Comparison of ENCODE assay signal across 10 cellular contexts in genomic region chr3:23808525-23808924, GRCh38. TPM values are rescaled to one million over a fixed set of nuclear protein-coding genes. Genes with fewer than 3 reads are reported as not detected.
A peak's percentile ranks its signal among the peaks of the same experiment; 100 is the strongest.
DNase-seq lines count a peak whose midpoint lies in the region; ATAC-seq and TF ChIP-seq lines count a peak whose summit lies in the region.
"Had no signal": no experiment of that assay in that cellular context is flagged by ENCODE, and none has a peak within 500 bp of the region (broad histone marks: within the 10 kb centered on the region; RNA-seq: fewer than 3 reads in every experiment).

No MANE protein-coding gene starts in this region.

- no peak for DNase-seq in activated CD4-positive, alpha-beta T cell treated with anti-CD3 and anti-CD28 coated beads for 36 hours
- DNase-seq in activated CD4-positive, alpha-beta T cell treated with anti-CD3 and anti-CD28 coated beads, Interleukin-2, amount 50 U/mL, for 48 hours: no peak
- DNase-seq in PC-9 (no peak), epithelial cell of esophagus (ENCODE audit: low read depth) (no peak), foreskin keratinocyte (no peak), NCI-H1048 (lab: John Stamatoyannopoulos, UW) (no peak), NCI-H146 treated with DMSO at 0.1 percent for 48 hours (lab: John Stamatoyannopoulos, UW; ENCODE audit: unreplicated experiment) (no peak)
- no peak for DNase-seq in stimulated activated effector memory CD8-positive, alpha-beta T cell treated with anti-CD3 and anti-CD28 coated beads, Interleukin-12 subunit alpha, Interleukin-12 subunit beta, amount 100 ng/mL, for 72 hours (ENCODE audit: low spot score in 2 of 2)
- DNase-seq: NCI-H146 had no signal

- no peak overlapping the region for H2AFZ ChIP-seq in PC-9

- H3K9me2 ChIP-seq in PC-9 (ENCODE audit: insufficient read depth): no peaks in the 10 kb centered on the region

- H3K9me3 Mint-ChIP-seq in activated CD4-positive, alpha-beta T cell treated with anti-CD3 and anti-CD28 coated beads for 36 hours (ENCODE audit: low read depth): no peaks in the 10 kb centered on the region
- H3K9me3 Mint-ChIP-seq in stimulated activated effector memory CD8-positive, alpha-beta T cell treated with anti-CD3 and anti-CD28 coated beads, Interleukin-12 subunit alpha, Interleukin-12 subunit beta, amount 100 ng/mL, for 72 hours: no peaks in the 10 kb centered on the region

- H3K79me2 ChIP-seq in PC-9 (ENCODE audit: low read depth): peaks cover 73% of the 10 kb centered on the region

- peaks cover 46% of the 10 kb centered on the region for H3K36me3 ChIP-seq in PC-9 (ENCODE audit: low read depth)

- H3K4me1 ChIP-seq in PC-9 (replicated peaks; ENCODE audit: insufficient read depth) (peaks cover 69% of the 10 kb centered on the region), foreskin keratinocyte (peaks cover 18% of the 10 kb centered on the region)

- TF ChIP-seq CTCF in PC-9 (conservative IDR thresholded peaks at IDR 0.05): no peak
- no peak for TF ChIP-seq CTCF in epithelial cell of esophagus (IDR thresholded peaks at IDR 0.05; ENCODE audit: insufficient read depth, low read depth, low read length, missing control alignments)
- no peak for TF ChIP-seq CTCF in foreskin keratinocyte (conservative IDR thresholded peaks at IDR 0.05)

- intact Hi-C loops in activated CD4-positive, alpha-beta T cell treated with anti-CD3 and anti-CD28 coated beads for 36 hours (cut with DNase I, micrococcal nuclease): loop anchor here (1.0 to 10.0 kb wide), 4 partner anchors 137 to 606 kb away; partner anchors contain the start of genes UBE2E2 (in 2 of the 2) and NR1D2 (in 1 of the 2)
- intact Hi-C loops in PC-9 (cut with micrococcal nuclease; ENCODE audit: unreplicated experiment): loop anchor here (10.0 kb wide), 1 partner anchor 404 kb away; no protein-coding TSS in a partner anchor

- no peak for ATAC-seq in activated CD4-positive, alpha-beta T cell treated with anti-CD3 and anti-CD28 coated beads for 36 hours
- no peak for ATAC-seq in stimulated activated effector memory CD8-positive, alpha-beta T cell treated with anti-CD3 and anti-CD28 coated beads, Interleukin-12 subunit alpha, Interleukin-12 subunit beta, amount 100 ng/mL, for 72 hours
- ATAC-seq in foreskin keratinocyte: no peak
- ATAC-seq: heart left ventricle had no signal

- POLR2A ChIA-PET in activated CD4-positive, alpha-beta T cell treated with anti-CD3 and anti-CD28 coated beads for 36 hours (lab: Charles Lee): interaction anchor here (1.4 kb wide), 1 partner anchor 109 kb away, joined by 7 read pairs; the partner anchor contains the start of genes NKIRAS1 and RPL15
- POLR2A ChIA-PET in PC-9 (lab: Charles Lee; ENCODE audit: unreplicated experiment): no interaction called here

- peaks cover 8% of the 10 kb centered on the region for H3K27me3 Mint-ChIP-seq in activated CD4-positive, alpha-beta T cell treated with anti-CD3 and anti-CD28 coated beads for 36 hours

- no peaks in the 10 kb centered on the region for H3K27me3 ChIP-seq in PC-9 (ENCODE audit: insufficient read depth, low read depth)
- H3K27me3 ChIP-seq in foreskin keratinocyte: no peaks in the 10 kb centered on the region
- H3K27me3 ChIP-seq: heart left ventricle had no signal

- peak overlapping the region; percentile 34 for H3K27ac Mint-ChIP-seq in activated CD4-positive, alpha-beta T cell treated with anti-CD3 and anti-CD28 coated beads for 36 hours
- H3K27ac Mint-ChIP-seq in stimulated activated effector memory CD8-positive, alpha-beta T cell treated with anti-CD3 and anti-CD28 coated beads, Interleukin-12 subunit alpha, Interleukin-12 subunit beta, amount 100 ng/mL, for 72 hours: peak overlapping the region; percentile 91

- peak overlapping the region; percentile 97 for H3K4me3 ChIP-seq in PC-9
- peak overlapping the region; percentile 20 for H3K4me3 ChIP-seq in epithelial cell of esophagus (ENCODE audit: low read length)

- no TSS peak for BruUV-seq in PC-9 (replicated peaks; lab: Mats Ljungman, UMichigan)

- peaks cover 34% of the 10 kb centered on the region for H3F3A ChIP-seq in PC-9 (ENCODE audit: insufficient read depth, low read depth)

- H3K4me3 Mint-ChIP-seq in activated CD4-positive, alpha-beta T cell treated with anti-CD3 and anti-CD28 coated beads for 36 hours: peak overlapping the region; percentile 91
- peak overlapping the region; percentile 82 for H3K4me3 Mint-ChIP-seq in stimulated activated effector memory CD8-positive, alpha-beta T cell treated with anti-CD3 and anti-CD28 coated beads, Interleukin-12 subunit alpha, Interleukin-12 subunit beta, amount 100 ng/mL, for 72 hours

- H3K27ac ChIP-seq in PC-9: 0 out of 2 replicates have a peak overlapping the region, but pooled peaks have one; percentile 69
- H3K27ac ChIP-seq in foreskin keratinocyte: no peak overlapping the region

- H4K20me1 ChIP-seq in PC-9 (ENCODE audit: insufficient read depth): peaks cover 18% of the 10 kb centered on the region

- H3K4me1 Mint-ChIP-seq in activated CD4-positive, alpha-beta T cell treated with anti-CD3 and anti-CD28 coated beads for 36 hours: peaks cover 54% of the 10 kb centered on the region
- H3K4me1 Mint-ChIP-seq in stimulated activated effector memory CD8-positive, alpha-beta T cell treated with anti-CD3 and anti-CD28 coated beads, Interleukin-12 subunit alpha, Interleukin-12 subunit beta, amount 100 ng/mL, for 72 hours: peaks cover 58% of the 10 kb centered on the region

- no peaks in the 10 kb centered on the region for H3K9me3 ChIP-seq in PC-9 (ENCODE audit: insufficient read depth, low read depth)
- H3K9me3 ChIP-seq: heart left ventricle had no signal

- H3K4me2 ChIP-seq in PC-9: peak overlapping the region; percentile 92

- CTCF ChIA-PET in activated CD4-positive, alpha-beta T cell treated with anti-CD3 and anti-CD28 coated beads for 36 hours (lab: Charles Lee): interaction anchor here (0.6 to 1.0 kb wide), 6 partner anchors 11 to 163 kb away, joined by 3 to 4 read pairs (median 3); partner anchors contain the start of genes NKIRAS1 and RPL15
- CTCF ChIA-PET in PC-9 (lab: Charles Lee): no interaction called here

- peaks cover 31% of the 10 kb centered on the region for H3K36me3 Mint-ChIP-seq in activated CD4-positive, alpha-beta T cell treated with anti-CD3 and anti-CD28 coated beads for 36 hours (ENCODE audit: low read depth)
- peaks cover 46% of the 10 kb centered on the region for H3K36me3 Mint-ChIP-seq in stimulated activated effector memory CD8-positive, alpha-beta T cell treated with anti-CD3 and anti-CD28 coated beads, Interleukin-12 subunit alpha, Interleukin-12 subunit beta, amount 100 ng/mL, for 72 hours

RNA-seq across cellular contexts. Expression of gene UBE2E1, which starts 2.8 kb away (rescaled TPM):
- 10 to 100 TPM; 86.3 to 93.8 TPM for total RNA-seq in activated CD4-positive, alpha-beta T cell treated with anti-CD3 and anti-CD28 coated beads for 36 hours
- total RNA-seq in PC-9 (2021): 65.6 and 102 TPM in 2 replicates
- 91.8 and 97.3 TPM in 2 replicates for total RNA-seq in foreskin keratinocyte
- polyA plus RNA-seq in foreskin keratinocyte: 88.1 and 93.4 TPM in 2 replicates
